8 cellular contexts compared by ENCODE assay signal in the genomic region with DNA sequence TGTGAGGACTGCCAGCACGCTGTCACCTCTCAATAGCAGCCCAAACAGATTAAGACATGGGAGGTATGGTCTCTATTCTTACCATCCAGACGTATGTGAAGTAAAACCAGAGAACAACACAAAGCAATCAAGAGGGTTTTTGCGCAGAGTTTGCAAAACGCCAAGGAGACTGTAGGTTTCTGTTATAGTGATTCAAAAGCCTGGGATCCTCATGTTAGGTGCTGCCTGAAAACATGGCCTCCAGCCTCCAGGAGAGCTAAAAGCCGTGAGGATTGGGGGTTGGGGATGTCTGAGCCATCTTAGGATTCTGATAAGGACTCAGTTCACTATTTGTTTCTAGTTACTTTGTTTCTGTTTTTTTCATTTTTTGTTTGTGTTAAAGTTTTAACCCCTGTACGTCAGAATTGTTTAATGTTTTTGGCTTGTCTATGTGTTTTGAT. TPM values are rescaled to one million over a fixed set of nuclear protein-coding genes. Genes with fewer than 3 reads are reported as not detected.
DNase-seq lines count a peak whose midpoint lies in the region; ATAC-seq and TF ChIP-seq lines count a peak whose summit lies in the region.

No MANE protein-coding gene starts in this region.

- H3K4me1 ChIP-seq in mammary epithelial cell (ENCODE audit: insufficient read depth, low read length): peaks cover 19% of the 10 kb centered on the region

- intact Hi-C loops in mammary epithelial cell (cut with micrococcal nuclease): loop anchor here (10.0 kb wide), 1 partner anchor 1067 kb away; no protein-coding TSS in a partner anchor

- TF ChIP-seq CTCF in mammary epithelial cell (conservative IDR thresholded peaks at IDR 0.05 in 1 of 2, IDR thresholded peaks at IDR 0.05 in 1 of 2; ENCODE audit: extremely low read depth in 1 of 2, insufficient read depth in 1 of 2, low read depth in 1 of 2, low read length in 2 of 2): no peak

- H2AFZ ChIP-seq in mammary epithelial cell (ENCODE audit: low read depth, low read length): peak overlapping the region; percentile 66

- H3K36me3 ChIP-seq in mammary epithelial cell (ENCODE audit: insufficient read depth, low read length): no peaks in the 10 kb centered on the region

- dilution Hi-C loops in mammary epithelial cell (cut with HindIII; ENCODE audit: low sequenced_read_pairs): no loop called here

- CTCF ChIA-PET in mammary epithelial cell (lab: Charles Lee; ENCODE audit: low non-redundant PET): interaction anchor here (0.6 kb wide), 1 partner anchor 68 kb away, joined by 15 read pairs; no protein-coding TSS in a partner anchor

- no peak overlapping the region for H3K27ac ChIP-seq in mammary epithelial cell (ENCODE audit: insufficient read depth, low read depth, low read length)

- 42% methylated on average over 6 of the region's 6 CpGs for WGBS in mammary epithelial cell (ENCODE audit: low coverage, missing lambda C conversion rate)

- no peaks in the 10 kb centered on the region for H3K27me3 Mint-ChIP-seq in naive thymus-derived CD8-positive, alpha-beta T cell

- no peak overlapping the region for H3K4me2 ChIP-seq in mammary epithelial cell (ENCODE audit: insufficient read depth, low read depth, low read length)

- peaks cover 36 to 82% (median 75%) of the 10 kb centered on the region in 4 donors for H3K4me1 Mint-ChIP-seq in naive thymus-derived CD8-positive, alpha-beta T cell

- peaks cover 9% of the 10 kb centered on the region for H3K79me2 ChIP-seq in mammary epithelial cell (ENCODE audit: insufficient read depth, low read length)

- H3K9ac ChIP-seq in mammary epithelial cell (ENCODE audit: insufficient read depth, low read length): no peak overlapping the region

- peaks cover 0 to 5% (median 3%) of the 10 kb centered on the region in 3 donors for H3K36me3 Mint-ChIP-seq in naive thymus-derived CD8-positive, alpha-beta T cell

- H3K4me3 Mint-ChIP-seq in naive thymus-derived CD8-positive, alpha-beta T cell: peak overlapping the region; percentile 58 to 94 (median 85)

- H3K27me3 ChIP-seq in mammary epithelial cell (ENCODE audit: insufficient read depth, low read length): no peaks in the 10 kb centered on the region

- in situ Hi-C loops in mammary epithelial cell (cut with MboI; ENCODE audit: low sequenced_read_pairs in 2 of 2): loop anchor here in 1 of 2 donors (25.0 kb wide), 1 partner anchor 760 kb away; no protein-coding TSS in a partner anchor

- H4K20me1 ChIP-seq in mammary epithelial cell (ENCODE audit: insufficient read depth, low read length): no peaks in the 10 kb centered on the region

- H3K27ac Mint-ChIP-seq in naive thymus-derived CD8-positive, alpha-beta T cell: peak overlapping the region; percentile 86 to 97 (median 94)

- no peaks in the 10 kb centered on the region for H3K9me3 ChIP-seq in mammary epithelial cell (replicated peaks; ENCODE audit: insufficient read depth, low read length)

- H3K4me3 ChIP-seq in mammary epithelial cell (replicated peaks in 1 of 3; ENCODE audit: insufficient read depth in 1 of 3, low read depth in 2 of 3, low read length in 3 of 3): peak overlapping the region in 2 of 3 experiments; percentile 4 to 38

- BruUV-seq in mammary epithelial cell (replicated peaks; lab: Mats Ljungman, UMichigan): no TSS peak

- DNase-seq in SIG-M5 treated with dmso at 0.1 percent for 504 hours (lab: John Stamatoyannopoulos, UW; ENCODE audit: unreplicated experiment) (peak; percentile 70), SIG-M5 (lab: John Stamatoyannopoulos, UW) (no peak), NCI-H748 treated with DMSO at 0.1 percent for 48 hours (lab: John Stamatoyannopoulos, UW) (peak; percentile 24), mammary epithelial cell (no peak), midbrain (lab: John Stamatoyannopoulos, UW) (no peak), KG1 (lab: John Stamatoyannopoulos, UW) (no peak), GM03348 (ENCODE audit: low spot score) (no peak)
- DNase-seq in naive thymus-derived CD8-positive, alpha-beta T cell: peak in 2 of 10 donors; percentile 13 to 41

- peaks cover 0 to 3% (median 0%) of the 10 kb centered on the region in 9 donors for H3K9me3 Mint-ChIP-seq in naive thymus-derived CD8-positive, alpha-beta T cell

- POLR2A ChIA-PET in naive thymus-derived CD8-positive, alpha-beta T cell (lab: Charles Lee): interaction anchor here (1.1 to 5.2 kb wide), 10 partner anchors 9 to 372 kb away, joined by 3 to 39 read pairs (median 9); a partner anchor contains a TSS

- no peak for ATAC-seq in naive thymus-derived CD8-positive, alpha-beta T cell

RNA-seq across cellular contexts. Expression of a gene that starts 4.2 kb away (rescaled TPM):
- 100 to 1,000 TPM; 124 to 195 TPM for total RNA-seq in mammary epithelial cell
- polyA plus RNA-seq in mammary epithelial cell: 188 TPM
- polyA minus RNA-seq in mammary epithelial cell: 187 TPM
- 100 to 1,000 TPM; 145 to 148 TPM for total RNA-seq in naive thymus-derived CD8-positive, alpha-beta T cell
- 100 to 1,000 TPM; 130 to 182 (median 168) TPM for polyA plus RNA-seq in naive thymus-derived CD8-positive, alpha-beta T cell

RNA-seq across cellular contexts. Expression of a gene that starts 52.8 kb away (rescaled TPM):
- total RNA-seq in mammary epithelial cell: 1 to 10 TPM; 6.0 to 7.7 TPM
- polyA plus RNA-seq in mammary epithelial cell: 6.2 TPM
- polyA minus RNA-seq in mammary epithelial cell: not detected
- 10 to 100 TPM; 13.1 to 13.5 TPM for total RNA-seq in naive thymus-derived CD8-positive, alpha-beta T cell
- polyA plus RNA-seq in naive thymus-derived CD8-positive, alpha-beta T cell: 1 to 10 TPM; 2.6 to 6.5 (median 5.4) TPM

RNA-seq across cellular contexts. Expression of a gene that starts 53.2 kb away (rescaled TPM):
- 10 to 100 TPM; 17.3 to 28.1 TPM for total RNA-seq in mammary epithelial cell
- 12.4 TPM for polyA plus RNA-seq in mammary epithelial cell
- polyA minus RNA-seq in mammary epithelial cell: 15.6 TPM
- total RNA-seq in naive thymus-derived CD8-positive, alpha-beta T cell: 10 to 100 TPM; 62.0 to 62.6 TPM
- 10 to 100 TPM; 20.0 to 21.9 (median 20.6) TPM for polyA plus RNA-seq in naive thymus-derived CD8-positive, alpha-beta T cell

RNA-seq across cellular contexts. Expression of a gene that starts 58.5 kb away (rescaled TPM):
- 10 to 100 TPM; 19.7 to 30.2 TPM for total RNA-seq in mammary epithelial cell
- 20.4 TPM for polyA plus RNA-seq in mammary epithelial cell
- 12.4 TPM for polyA minus RNA-seq in mammary epithelial cell
- total RNA-seq in naive thymus-derived CD8-positive, alpha-beta T cell: 1 to 10 TPM; 6.2 to 8.6 TPM
- 10 to 100 TPM; 12.0 to 15.7 (median 12.6) TPM for polyA plus RNA-seq in naive thymus-derived CD8-positive, alpha-beta T cell

Comparison
In these comparisons a context has a peak if more than half of its experiments do, and no peak if none do; other contexts are left out.
1. DNase-seq: peak in SIG-M5 treated with dmso at 0.1 percent for 504 hours (single experiment) and NCI-H748 treated with DMSO at 0.1 percent for 48 hours (single experiment); none in SIG-M5 (single experiment), mammary epithelial cell (single experiment), midbrain (single experiment), KG1 (single experiment) and GM03348 (single experiment).